Comparison of ENCODE assay signal across 12 cellular contexts in the genomic region with DNA sequence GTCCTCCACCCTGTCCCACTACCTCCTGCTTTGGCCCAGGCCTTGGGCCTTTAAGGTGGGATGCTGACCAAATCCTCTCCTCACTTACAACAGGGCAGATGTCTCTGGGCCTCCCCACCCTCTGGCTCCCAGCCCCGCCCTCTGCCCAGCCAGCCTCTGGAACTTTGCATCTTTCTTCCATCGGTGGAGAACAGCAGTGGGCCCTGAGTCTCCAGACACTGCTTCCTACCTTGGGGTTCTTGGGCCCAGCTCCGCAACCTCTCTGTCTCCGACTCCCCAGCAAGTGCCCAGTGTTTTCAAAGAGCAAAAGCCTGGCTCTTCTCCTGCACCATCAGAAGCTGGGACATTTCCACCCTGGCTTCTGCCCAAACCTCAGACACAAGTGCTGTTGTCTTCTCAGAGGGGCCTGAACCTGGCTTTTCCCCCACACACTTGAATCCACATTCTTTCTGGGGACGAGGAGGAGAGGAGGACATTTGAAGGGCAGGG. TPM values are rescaled to one million over a fixed set of nuclear protein-coding genes. Genes with fewer than 3 reads are reported as not detected.
DNase-seq lines count a peak whose midpoint lies in the region; TF ChIP-seq lines count a peak whose summit lies in the region.
"Had no signal": no experiment of that assay in that cellular context is flagged by ENCODE, and none has a peak within 500 bp of the region (broad histone marks: within the 10 kb centered on the region; RNA-seq: fewer than 3 reads in every experiment).

No MANE protein-coding gene starts in this region.

- 91% methylated on average over 5 of the region's 5 CpGs for WGBS in hepatocyte (ENCODE audit: low lambda C conversion rate, missing lambda C conversion rate)

- no peaks in the 10 kb centered on the region for H4K20me1 ChIP-seq in hepatocyte (ENCODE audit: insufficient read depth, poor library complexity, severe bottlenecking)
- H4K20me1 ChIP-seq in OCI-LY7 (ENCODE audit: insufficient read depth, low read length), result no peaks in the 10 kb centered on the region
- no peaks in the 10 kb centered on the region for H4K20me1 ChIP-seq in MM.1S (ENCODE audit: insufficient read depth, low read length)
- H4K20me1 ChIP-seq: BLaER1 had no signal

- peaks cover 6% of the 10 kb centered on the region for H3K9me3 Mint-ChIP-seq in MCF 10A (ENCODE audit: unreplicated experiment)

- H3K4me1 ChIP-seq in hepatocyte (ENCODE audit: insufficient read depth), result peaks cover 3% of the 10 kb centered on the region
- no peaks in the 10 kb centered on the region for H3K4me1 ChIP-seq in OCI-LY7 (ENCODE audit: insufficient read depth, low read length, poor library complexity, severe bottlenecking)
- H3K4me1 ChIP-seq in MM.1S (ENCODE audit: low read length), result no peaks in the 10 kb centered on the region
- H3K4me1 ChIP-seq: BLaER1 had no signal

- H3K79me2 ChIP-seq in hepatocyte (no peaks in the 10 kb centered on the region), OCI-LY7 (ENCODE audit: insufficient read depth, low read depth, low read length) (no peaks in the 10 kb centered on the region), MM.1S (ENCODE audit: low read length) (no peaks in the 10 kb centered on the region)

- H3K4me1 Mint-ChIP-seq in MCF 10A (ENCODE audit: insufficient read depth, unreplicated experiment), result peaks cover 27% of the 10 kb centered on the region

- H3K36me3 ChIP-seq in hepatocyte (replicated peaks; ENCODE audit: insufficient read depth, low read depth) (no peaks in the 10 kb centered on the region), OCI-LY7 (ENCODE audit: insufficient read depth, low read length) (no peaks in the 10 kb centered on the region), MM.1S (replicated peaks; ENCODE audit: insufficient read depth, low read length) (no peaks in the 10 kb centered on the region)
- H3K36me3 ChIP-seq: BLaER1 had no signal

- no peak overlapping the region for H3K4me3 Mint-ChIP-seq in MCF 10A (ENCODE audit: unreplicated experiment)

- no peaks in the 10 kb centered on the region for H3K27me3 Mint-ChIP-seq in MCF 10A (ENCODE audit: insufficient read depth, unreplicated experiment)

- H3K9ac ChIP-seq in MM.1S (ENCODE audit: low read length), result no peak overlapping the region
- H3K9ac ChIP-seq: BLaER1 had no signal

- peak in 13 of 14 donors; percentile 27 to 89 (median 75) for DNase-seq in C1 segment of cervical spinal cord (lab: John Stamatoyannopoulos, UW)
- DNase-seq in MCF 10A (ENCODE audit: unreplicated experiment), result no peak
- DNase-seq in hepatocyte (ENCODE audit: low spot score), result no peak
- DNase-seq in posterior cingulate gyrus, result peak; percentile 63 to 96 (median 80)
- DNase-seq in OCI-LY7 (ENCODE audit: low spot score), result no peak
- DNase-seq in MM.1S, result no peak
- no peak for DNase-seq in HuH-7 (ENCODE audit: low spot score)
- DNase-seq in amniotic stem cell (lab: John Stamatoyannopoulos, UW), result no peak
- DNase-seq: activated naive CD4-positive, alpha-beta T cell; NCI-H446 had no signal

- no peaks in the 10 kb centered on the region for H3K36me3 Mint-ChIP-seq in MCF 10A (ENCODE audit: insufficient read depth, unreplicated experiment)

- TF ChIP-seq CTCF in MCF 10A (IDR thresholded peaks at IDR 0.05; ENCODE audit: unreplicated experiment) (no peak), hepatocyte (IDR thresholded peaks at IDR 0.05; ENCODE audit: poor library complexity) (no peak), OCI-LY7 (conservative IDR thresholded peaks at IDR 0.05; ENCODE audit: low read length) (no peak), MM.1S (IDR thresholded peaks at IDR 0.05; ENCODE audit: low read length) (no peak)

- CTCF ChIA-PET in MCF 10A (lab: Yijun Ruan, JAX), result interaction anchor here (0.6 to 1.4 kb wide), 6 partner anchors 35 to 1161 kb away, joined by 3 to 7 read pairs (median 3); no protein-coding TSS in a partner anchor
- CTCF ChIA-PET in OCI-LY7 (lab: Charles Lee; ENCODE audit: unreplicated experiment), result no interaction called here

- H3K27ac ChIP-seq in hepatocyte (peak overlapping the region; percentile 32), OCI-LY7 (ENCODE audit: low read depth, low read length, poor library complexity, severe bottlenecking) (no peak overlapping the region), MM.1S (ENCODE audit: low read length) (no peak overlapping the region)
- H3K27ac ChIP-seq: BLaER1 had no signal

- H3K9me2 ChIP-seq in hepatocyte (replicated peaks; ENCODE audit: insufficient read depth), result no peaks in the 10 kb centered on the region
- H3K9me2 ChIP-seq in OCI-LY7 (ENCODE audit: insufficient read depth, low read length), result no peaks in the 10 kb centered on the region
- H3K9me2 ChIP-seq in MM.1S (replicated peaks; ENCODE audit: insufficient read depth, low read length), result no peaks in the 10 kb centered on the region

- no peak overlapping the region for H3K4me3 ChIP-seq in hepatocyte
- no peak overlapping the region for H3K4me3 ChIP-seq in OCI-LY7 (ENCODE audit: low read depth, low read length, poor library complexity, severe bottlenecking)
- no peak overlapping the region for H3K4me3 ChIP-seq in MM.1S (ENCODE audit: low read length)
- H3K4me3 ChIP-seq: BLaER1 had no signal

- BruUV-seq in MCF 10A (replicated peaks; lab: Mats Ljungman, UMichigan), result no TSS peak
- BruUV-seq in OCI-LY7 (replicated peaks; lab: Mats Ljungman, UMichigan), result no TSS peak

- H2AFZ ChIP-seq in hepatocyte (no peak overlapping the region), OCI-LY7 (ENCODE audit: low read length) (no peak overlapping the region), MM.1S (ENCODE audit: low read length) (no peak overlapping the region)

- H3K27ac Mint-ChIP-seq in MCF 10A (ENCODE audit: low read depth, unreplicated experiment), result peak overlapping the region; percentile 72

- H3K4me2 ChIP-seq in hepatocyte, result no peak overlapping the region
- H3K4me2 ChIP-seq in OCI-LY7 (ENCODE audit: low read length), result no peak overlapping the region
- H3K4me2 ChIP-seq in MM.1S (ENCODE audit: low read depth, low read length), result no peak overlapping the region
- H3K4me2 ChIP-seq: BLaER1 had no signal

- no peaks in the 10 kb centered on the region for H3K9me3 ChIP-seq in hepatocyte (ENCODE audit: low read depth)
- no peaks in the 10 kb centered on the region for H3K9me3 ChIP-seq in OCI-LY7 (ENCODE audit: low read length)
- no peaks in the 10 kb centered on the region for H3K9me3 ChIP-seq in MM.1S (replicated peaks; ENCODE audit: insufficient read depth, low read length)
- H3K9me3 ChIP-seq: BLaER1 had no signal

- H3K27me3 ChIP-seq in hepatocyte (no peaks in the 10 kb centered on the region), MM.1S (replicated peaks; ENCODE audit: insufficient read depth, low read length) (no peaks in the 10 kb centered on the region)
- H3K27me3 ChIP-seq: BLaER1 had no signal

- POLR2A ChIA-PET in MCF 10A (lab: Yijun Ruan, JAX) (interaction anchor here (0.7 to 1.3 kb wide), 4 partner anchors 30 to 1655 kb away, joined by 3 to 4 read pairs (median 3); no protein-coding TSS in a partner anchor), OCI-LY7 (lab: Charles Lee) (no interaction called here)

- intact Hi-C loops in MCF 10A (cut with micrococcal nuclease) (no loop called here), posterior cingulate gyrus (cut with DNase I) (loop anchor here (5.0 kb wide), 1 partner anchor 34 kb away; a partner anchor contains a TSS), OCI-LY7 (cut with micrococcal nuclease; ENCODE audit: unreplicated experiment) (no loop called here)

- no peaks in the 10 kb centered on the region for H3F3A ChIP-seq in MM.1S (ENCODE audit: insufficient read depth, low read length)

RNA-seq across cellular contexts. Expression of a gene that starts 33.1 kb away (rescaled TPM):
- total RNA-seq in MCF 10A (2022) (5.2 and 7.0 TPM in 2 replicates), hepatocyte (13.2 and 17.9 TPM in 2 replicates), OCI-LY7 (2022) (not detected in 2 replicates)
- polyA plus RNA-seq in hepatocyte, result 13.3 and 16.5 TPM in 2 replicates
- total RNA-seq in OCI-LY7 (2014; rRNA removed; shearing (Covaris generic)), result not detected in 2 replicates

RNA-seq across cellular contexts. Expression of a gene that starts 51.8 kb away (rescaled TPM):
- total RNA-seq in MCF 10A (2022), result not detected in 2 replicates
- not detected in 2 replicates for total RNA-seq in hepatocyte
- 0.85 and 1.0 TPM in 2 replicates for polyA plus RNA-seq in hepatocyte
- 0.54 TPM in 1 of 2 replicates, not detected in the other for total RNA-seq in OCI-LY7 (2014; rRNA removed; shearing (Covaris generic))
- not detected in 2 replicates for total RNA-seq in OCI-LY7 (2022)
- total RNA-seq: glomerular endothelial cell had no signal

RNA-seq across cellular contexts. Expression of a gene that starts 53.0 kb away (rescaled TPM):
- total RNA-seq in MCF 10A (2022), result 0.44 and 1.0 TPM in 2 replicates
- 0.60 and 1.1 TPM in 2 replicates for total RNA-seq in hepatocyte
- 0.47 TPM in 1 of 2 replicates, not detected in the other for polyA plus RNA-seq in hepatocyte
- not detected in 2 replicates for total RNA-seq in OCI-LY7 (2014; rRNA removed; shearing (Covaris generic))
- total RNA-seq in OCI-LY7 (2022), result not detected in 2 replicates
- total RNA-seq: glomerular endothelial cell had no signal

Comparison
In these comparisons a context has a peak if more than half of its experiments do, and no peak if none do; other contexts are left out.
1. DNase-seq: peak in C1 segment of cervical spinal cord (13 of 14) and posterior cingulate gyrus (10 of 10); none in MCF 10A (single experiment), hepatocyte (single experiment), OCI-LY7 (single experiment), MM.1S (single experiment), HuH-7 (single experiment) and amniotic stem cell (single experiment).